Comparison of ENCODE assay signal across 1 cellular context in the genomic region with DNA sequence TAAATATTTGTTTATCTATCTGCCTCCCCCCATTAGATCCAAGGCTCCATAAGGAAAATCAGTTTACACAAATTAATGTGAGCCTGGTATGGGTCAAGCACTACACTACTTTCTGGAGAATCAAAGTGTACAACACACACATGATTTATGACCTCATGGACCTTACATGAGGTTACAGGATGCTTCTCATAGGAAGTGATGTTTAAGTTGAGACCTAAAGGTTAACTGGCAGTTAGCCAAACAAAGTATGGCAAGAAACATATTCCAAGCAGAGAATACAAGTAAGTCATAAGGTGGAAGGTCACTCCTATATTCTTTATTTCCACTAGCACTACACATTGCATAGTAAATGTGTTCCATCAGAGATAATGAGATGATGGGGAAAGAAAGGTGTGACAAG.
TF ChIP-seq lines count a peak whose summit lies in the region.

No MANE protein-coding gene starts in this region.

TF ChIP-seq in K562, 482 proteins besides CTCF, POLR2A, EP300 and RAD21 (continued from another document):
- no peak for TF ChIP-seq PTRF (tag; IDR thresholded peaks at IDR 0.05)
- TF ChIP-seq NFIC (IDR thresholded peaks at IDR 0.05) = peak; percentile 80
- TF ChIP-seq TOE1 (IDR thresholded peaks at IDR 0.05; ENCODE audit: borderline replicate concordance) = no peak
- no peak for TF ChIP-seq TOE1 (CRISPR knock-in tag; IDR thresholded peaks at IDR 0.05; ENCODE audit: borderline replicate concordance, low read depth)
TF ChIP-seq in K562: peak in this region for 4.
